ENCODE assay signal across 8 cellular contexts in genomic region chr10:102673961-102674511, GRCh38. TPM values are rescaled to one million over a fixed set of nuclear protein-coding genes. Genes with fewer than 3 reads are reported as not detected.
DNase-seq lines count a peak whose midpoint lies in the region; ATAC-seq and TF ChIP-seq lines count a peak whose summit lies in the region.

No MANE protein-coding gene starts in this region.

- H3K27ac ChIP-seq in CD8-positive, alpha-beta T cell (ENCODE audit: low read depth, low read length), result peak overlapping the region; percentile 58
- H3K27ac ChIP-seq in lung (ENCODE audit: low read depth in 1 of 2, low read length in 1 of 2), result peak overlapping the region; percentile 76 to 91

- CTCF ChIA-PET in CD8-positive, alpha-beta T cell (lab: Charles Lee), result interaction anchor here (1.2 to 3.3 kb wide), 9 partner anchors 8 to 244 kb away, joined by 3 to 24 read pairs (median 6); partner anchors contain the start of genes ARL3, CNNM2, SFXN2 and TRIM8

- no peaks in the 10 kb centered on the region for H3K36me3 ChIP-seq in CD8-positive, alpha-beta T cell (ENCODE audit: insufficient read depth, low read length)
- H3K36me3 ChIP-seq in lung (ENCODE audit: control insufficient read depth in 2 of 2, insufficient read depth in 2 of 2, low read length in 2 of 2), result no peaks in the 10 kb centered on the region

- peak; percentile 33 to 79 (median 71) for DNase-seq in CD8-positive, alpha-beta T cell
- DNase-seq in KBM-7 (peak; percentile 90), ecto neural progenitor cell (ENCODE audit: low spot score) (peak; percentile 74), lung (ENCODE audit: low spot score) (peak; percentile 70)
- peak; percentile 63 to 72 for DNase-seq in activated CD4-positive, alpha-beta T cell treated with anti-CD3 and anti-CD28 coated beads, Interleukin-2, amount 50 U/mL, for 48 hours
- peak; percentile 48 to 58 for DNase-seq in stimulated activated CD4-positive, alpha-beta T cell treated with anti-CD3 and anti-CD28 coated beads, Interleukin-2, amount 100 ng/mL, for 48 hours

- in situ Hi-C loops in KBM-7 (cut with MboI; ENCODE audit: low pct_unique_long_range_greater_than_20kb, low sequenced_read_pairs), result no loop called here

- TF ChIP-seq CTCF in CD8-positive, alpha-beta T cell (IDR thresholded peaks at IDR 0.05), result no peak
- TF ChIP-seq CTCF in lung (IDR thresholded peaks at IDR 0.05; ENCODE audit: control extremely low read depth, extremely low read depth), result no peak

- peak overlapping the region; percentile 78 for H3K4me3 Mint-ChIP-seq in CD8-positive, alpha-beta T cell

- intact Hi-C loops in CD8-positive, alpha-beta T cell (cut with DNase I, micrococcal nuclease), result loop anchor here in 1 of 2 experiments (1.0 kb wide), 4 partner anchors 13 to 172 kb away; partner anchors contain the start of genes ACTR1A, ARL3 and SFXN2

- no peaks in the 10 kb centered on the region for H3K9me3 ChIP-seq in CD8-positive, alpha-beta T cell (ENCODE audit: low read length)
- no peaks in the 10 kb centered on the region for H3K9me3 ChIP-seq in lung (ENCODE audit: control insufficient read depth in 2 of 2, insufficient read depth in 1 of 2, low read length in 1 of 2)

- peaks cover 40% of the 10 kb centered on the region for H3K4me1 ChIP-seq in CD8-positive, alpha-beta T cell (ENCODE audit: insufficient read depth, low read length)
- peaks cover 14 to 36% of the 10 kb centered on the region in 2 donors for H3K4me1 ChIP-seq in lung (ENCODE audit: control insufficient read depth in 2 of 2, insufficient read depth in 2 of 2, low read length in 2 of 2)

- H3K27me3 ChIP-seq in CD8-positive, alpha-beta T cell (ENCODE audit: insufficient read depth, low read length), result no peaks in the 10 kb centered on the region
- no peaks in the 10 kb centered on the region for H3K27me3 ChIP-seq in lung (ENCODE audit: control insufficient read depth, insufficient read depth)

- POLR2A ChIA-PET in CD8-positive, alpha-beta T cell (lab: Charles Lee), result interaction anchor here (0.7 to 3.6 kb wide), 9 partner anchors 13 to 92 kb away, joined by 3 to 49 read pairs (median 6); partner anchors contain the start of genes ARL3, SFXN2, TRIM8 and WBP1L

- WGBS in lung, 2 donors, result 3% methylated on average over 18 of the region's 18 CpGs

- peaks cover 59% of the 10 kb centered on the region for H3K4me1 Mint-ChIP-seq in CD8-positive, alpha-beta T cell (ENCODE audit: low read depth)

- peak; percentile 88 for ATAC-seq in CD8-positive, alpha-beta T cell
- ATAC-seq in lung (ENCODE audit: insufficient read depth, low FRiP score) (peak; percentile 10), GM21526 (IDR thresholded peaks at IDR 0.05; ENCODE audit: low FRiP score, unreplicated experiment) (no peak), HG03135 (IDR thresholded peaks at IDR 0.05; ENCODE audit: unreplicated experiment) (no peak)

- H3K27ac Mint-ChIP-seq in CD8-positive, alpha-beta T cell, result peak overlapping the region; percentile 86

- H3K36me3 Mint-ChIP-seq in CD8-positive, alpha-beta T cell, result no peaks in the 10 kb centered on the region

- H3K9me3 Mint-ChIP-seq in CD8-positive, alpha-beta T cell, result no peaks in the 10 kb centered on the region

- H3K27me3 Mint-ChIP-seq in CD8-positive, alpha-beta T cell (ENCODE audit: low read depth), result no peaks in the 10 kb centered on the region

- H3K4me3 ChIP-seq in CD8-positive, alpha-beta T cell (ENCODE audit: low read depth, low read length), result peak overlapping the region; percentile 47
- H3K4me3 ChIP-seq in lung, result no peak overlapping the region

RNA-seq across cellular contexts. Expression of gene TRIM8, which starts 29.8 kb away (rescaled TPM):
- 10 to 100 TPM; 47.9 to 53.1 TPM for total RNA-seq in CD8-positive, alpha-beta T cell
- total RNA-seq in lung, result 100 to 1,000 TPM; 136 to 173 TPM
- polyA plus RNA-seq in lung, result 100 to 1,000 TPM in 1 of 2 donors, 10 to 100 TPM in 1; 81.5 to 104 TPM

RNA-seq across cellular contexts. Expression of gene ARL3, which starts 40.2 kb away (rescaled TPM):
- total RNA-seq in CD8-positive, alpha-beta T cell, result under 1 TPM; 0.49 to 0.75 TPM
- 10 to 100 TPM in 1 of 2 donors, 1 to 10 TPM in 1; 9.9 to 12.2 TPM for total RNA-seq in lung
- 1 to 10 TPM; 6.7 to 9.6 TPM for polyA plus RNA-seq in lung

RNA-seq across cellular contexts. Expression of gene SFXN2, which starts 40.4 kb away (rescaled TPM):
- total RNA-seq in CD8-positive, alpha-beta T cell, result 1 to 10 TPM; 5.3 to 5.7 TPM
- 10 to 100 TPM; 11.3 to 27.0 TPM for total RNA-seq in lung
- polyA plus RNA-seq in lung, result 10 to 100 TPM; 10.8 to 16.8 TPM

Comparison
In these comparisons a context has a peak if more than half of its experiments do, and no peak if none do; other contexts are left out.
1. ATAC-seq: peak in CD8-positive, alpha-beta T cell (single experiment) and lung (single experiment); none in GM21526 (single experiment) and HG03135 (single experiment).
2. RNA of gene ARL3, which starts 40.2 kb away (total RNA-seq): 9.9 to 12.2 TPM in lung; 0.49 to 0.75 TPM in CD8-positive, alpha-beta T cell; every median in the first group is over 4 times any median in the second.
3. Peak in every context shown above with its lines, with median percentiles within 50 percentile points of each other: DNase-seq.